ENCODE assay signal across 17 cellular contexts in the genomic region with DNA sequence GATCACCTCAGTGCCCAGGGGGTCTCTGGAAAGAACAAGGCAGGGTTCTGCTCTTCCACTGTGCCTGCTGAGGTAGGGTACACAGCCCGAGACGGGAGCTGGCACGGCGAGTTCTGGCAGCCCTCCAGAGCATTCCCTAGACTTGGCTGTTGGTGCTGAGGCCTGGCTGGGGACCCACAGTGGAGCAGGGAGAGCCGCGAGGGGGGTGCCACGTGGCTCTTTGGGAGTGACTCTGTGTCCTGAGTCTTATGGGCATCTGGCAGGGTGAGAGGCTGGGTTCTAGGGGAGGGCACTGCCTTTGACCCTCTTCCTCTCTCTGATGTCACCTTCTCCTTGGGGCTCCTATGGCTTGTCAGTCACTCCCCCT.
DNase-seq lines count a peak whose midpoint lies in the region; ATAC-seq and TF ChIP-seq lines count a peak whose summit lies in the region.
"Had no signal": no experiment of that assay in that cellular context is flagged by ENCODE, and none has a peak within 500 bp of the region (broad histone marks: within the 10 kb centered on the region; RNA-seq: fewer than 3 reads in every experiment).

No MANE protein-coding gene starts in this region.

- no peak overlapping the region for H3K4me2 ChIP-seq in GM23338
- H3K4me2 ChIP-seq: neural progenitor cell had no signal

- TF ChIP-seq CTCF in testis (IDR thresholded peaks at IDR 0.05) (no peak), GM23338 (conservative IDR thresholded peaks at IDR 0.05; ENCODE audit: low read depth in 2 of 2) (no peak)

- H3K4me1 Mint-ChIP-seq in GM23338, result peaks cover 15% of the 10 kb centered on the region; the same call in 2 of the 3 replicates
- no peaks in the 10 kb centered on the region for H3K4me1 Mint-ChIP-seq in stimulated activated naive B cell treated with anti-CD40 and anti-IgM and Interleukin-4, amounts not matched to agents 10 μg/mL and 1 μg/mL and 100 μg/mL, for 72 hours
- H3K4me1 Mint-ChIP-seq: IgD-negative memory B cell; memory B cell; stimulated activated effector memory CD8-positive, alpha-beta T cell treated with anti-CD3 and anti-CD28 coated beads, Interleukin-12 subunit alpha, Interleukin-12 subunit beta, amount 100 ng/mL, for 72 hours had no signal

- DNase-seq in MG63, result peak; percentile 16
- DNase-seq in cerebellar cortex (ENCODE audit: low spot score), result peak; percentile 56
- DNase-seq in midbrain (lab: John Stamatoyannopoulos, UW), result peak; percentile 65
- peak; percentile 53 for DNase-seq in testis
- no peak for DNase-seq in GM23338 (ENCODE audit: low spot score)
- DNase-seq in stimulated activated naive B cell treated with anti-CD40 and anti-IgM and Interleukin-4, amounts not matched to agents 10 μg/mL and 1 μg/mL and 100 μg/mL, for 72 hours, result no peak
- DNase-seq in RKO (ENCODE audit: low spot score), result no peak
- no peak for DNase-seq in effector CD8-positive, alpha-beta T cell (lab: John Stamatoyannopoulos, UW)
- DNase-seq: central memory CD4-positive, alpha-beta T cell; foreskin melanocyte; T-helper 9 cell had no signal

- H3K27me3 Mint-ChIP-seq in GM23338 (ENCODE audit: insufficient read depth, low read depth, poor library complexity), result peaks cover 2% of the 10 kb centered on the region
- H3K27me3 Mint-ChIP-seq in stimulated activated naive B cell treated with anti-CD40 and anti-IgM and Interleukin-4, amounts not matched to agents 10 μg/mL and 1 μg/mL and 100 μg/mL, for 72 hours, result peaks cover 0 to 7% of the 10 kb centered on the region in 2 donors

- H3K4me1 ChIP-seq in testis (no peaks in the 10 kb centered on the region), GM23338 (ENCODE audit: insufficient read depth) (peaks cover 16% of the 10 kb centered on the region)
- H3K4me1 ChIP-seq: SJSA1 had no signal

- 63 to 77% methylated on average over 3 to 7 of the region's 7 CpGs for WGBS in testis, 2 donors

- H3K79me2 ChIP-seq in GM23338 (replicated peaks; ENCODE audit: insufficient read depth), result no peaks in the 10 kb centered on the region

- H4K20me1 ChIP-seq in GM23338 (replicated peaks; ENCODE audit: insufficient read depth), result no peaks in the 10 kb centered on the region

- H3K9me3 Mint-ChIP-seq in GM23338, result peaks cover 10% of the 10 kb centered on the region
- no peaks in the 10 kb centered on the region for H3K9me3 Mint-ChIP-seq in stimulated activated naive B cell treated with anti-CD40 and anti-IgM and Interleukin-4, amounts not matched to agents 10 μg/mL and 1 μg/mL and 100 μg/mL, for 72 hours
- H3K9me3 Mint-ChIP-seq: activated naive CD4-positive, alpha-beta T cell treated with anti-CD3 and anti-CD28 coated beads, Interleukin-2, amount 50 U/mL, for 72 hours; neural progenitor cell; stimulated activated effector memory CD8-positive, alpha-beta T cell treated with anti-CD3 and anti-CD28 coated beads, Interleukin-12 subunit alpha, Interleukin-12 subunit beta, amount 100 ng/mL, for 72 hours had no signal

- H3K36me3 Mint-ChIP-seq in GM23338 (ENCODE audit: low read depth), result no peaks in the 10 kb centered on the region; the same call in 2 of the 3 replicates
- H3K36me3 Mint-ChIP-seq in stimulated activated naive B cell treated with anti-CD40 and anti-IgM and Interleukin-4, amounts not matched to agents 10 μg/mL and 1 μg/mL and 100 μg/mL, for 72 hours, result no peaks in the 10 kb centered on the region
- H3K36me3 Mint-ChIP-seq: activated naive CD4-positive, alpha-beta T cell treated with anti-CD3 and anti-CD28 coated beads, Interleukin-2, amount 50 U/mL, for 72 hours; IgD-negative memory B cell; memory B cell; neural progenitor cell; stimulated activated effector memory CD8-positive, alpha-beta T cell treated with anti-CD3 and anti-CD28 coated beads, Interleukin-12 subunit alpha, Interleukin-12 subunit beta, amount 100 ng/mL, for 72 hours had no signal

- ATAC-seq in GM23338, result no peak
- ATAC-seq in stimulated activated naive B cell treated with anti-CD40 and anti-IgM and Interleukin-4, amounts not matched to agents 10 μg/mL and 1 μg/mL and 100 μg/mL, for 72 hours (replicated peaks), result no peak
- ATAC-seq: activated naive CD4-positive, alpha-beta T cell treated with anti-CD3 and anti-CD28 coated beads, Interleukin-2, amount 50 U/mL, for 72 hours; stimulated activated effector memory CD8-positive, alpha-beta T cell treated with anti-CD3 and anti-CD28 coated beads, Interleukin-12 subunit alpha, Interleukin-12 subunit beta, amount 100 ng/mL, for 72 hours had no signal

- no peak overlapping the region for H3K27ac Mint-ChIP-seq in GM23338
- H3K27ac Mint-ChIP-seq in stimulated activated naive B cell treated with anti-CD40 and anti-IgM and Interleukin-4, amounts not matched to agents 10 μg/mL and 1 μg/mL and 100 μg/mL, for 72 hours, result no peak overlapping the region
- H3K27ac Mint-ChIP-seq: activated naive CD4-positive, alpha-beta T cell treated with anti-CD3 and anti-CD28 coated beads, Interleukin-2, amount 50 U/mL, for 72 hours; IgD-negative memory B cell; memory B cell; neural progenitor cell; stimulated activated effector memory CD8-positive, alpha-beta T cell treated with anti-CD3 and anti-CD28 coated beads, Interleukin-12 subunit alpha, Interleukin-12 subunit beta, amount 100 ng/mL, for 72 hours had no signal

- H3K36me3 ChIP-seq in MG63 (no peaks in the 10 kb centered on the region), testis (ENCODE audit: low read depth, missing control alignments) (no peaks in the 10 kb centered on the region), GM23338 (ENCODE audit: insufficient read depth) (no peaks in the 10 kb centered on the region)
- H3K36me3 ChIP-seq: neural progenitor cell, SJSA1 had no signal

- H3K27me3 ChIP-seq in MG63, result no peaks in the 10 kb centered on the region
- H3K27me3 ChIP-seq in testis, result no peaks in the 10 kb centered on the region
- no peaks in the 10 kb centered on the region for H3K27me3 ChIP-seq in GM23338 (ENCODE audit: insufficient read depth)
- H3K27me3 ChIP-seq: neural progenitor cell, SJSA1 had no signal

- no peak for TF ChIP-seq POLR2A in testis (IDR thresholded peaks at IDR 0.05)

- H3K27ac ChIP-seq in testis, result no peak overlapping the region
- H3K27ac ChIP-seq in GM23338 (ENCODE audit: low read depth), result no peak overlapping the region
- H3K27ac ChIP-seq: neural progenitor cell, SJSA1 had no signal

- no peaks in the 10 kb centered on the region for H3K9me3 ChIP-seq in MG63
- H3K9me3 ChIP-seq in testis, result no peaks in the 10 kb centered on the region
- H3K9me3 ChIP-seq: SJSA1 had no signal

- H3K4me3 Mint-ChIP-seq in GM23338, result no peak overlapping the region
- no peak overlapping the region for H3K4me3 Mint-ChIP-seq in stimulated activated naive B cell treated with anti-CD40 and anti-IgM and Interleukin-4, amounts not matched to agents 10 μg/mL and 1 μg/mL and 100 μg/mL, for 72 hours
- H3K4me3 Mint-ChIP-seq: IgD-negative memory B cell; memory B cell; neural progenitor cell; stimulated activated effector memory CD8-positive, alpha-beta T cell treated with anti-CD3 and anti-CD28 coated beads, Interleukin-12 subunit alpha, Interleukin-12 subunit beta, amount 100 ng/mL, for 72 hours had no signal

- H3K9me2 ChIP-seq in GM23338 (ENCODE audit: insufficient read depth), result no peaks in the 10 kb centered on the region

- no peak overlapping the region for H3K4me3 ChIP-seq in MG63
- no peak overlapping the region for H3K4me3 ChIP-seq in testis
- H3K4me3 ChIP-seq in GM23338, result no peak overlapping the region
- H3K4me3 ChIP-seq: neural progenitor cell, SJSA1 had no signal

- intact Hi-C loops in testis (cut with DNase I; ENCODE audit: low total_unique reads), result no loop called here

- no peaks in the 10 kb centered on the region for H3F3A ChIP-seq in GM23338 (replicated peaks; ENCODE audit: low read depth)

- H2AFZ ChIP-seq in GM23338, result no peak overlapping the region
- H2AFZ ChIP-seq: neural progenitor cell had no signal

TF ChIP-seq in GM23338, 12 proteins besides CTCF, POLR2A, EP300 and RAD21 (continues in another document):
- TF ChIP-seq ZNF331 (CRISPR knock-in tag; IDR thresholded peaks at IDR 0.05; ENCODE audit: low read depth) (no peak), CREB1 (CRISPR knock-in tag; IDR thresholded peaks at IDR 0.05; ENCODE audit: low read depth) (no peak), EZH2phosphoT487 (IDR thresholded peaks at IDR 0.05; ENCODE audit: unreplicated experiment) (no peak), STAT1 (IDR thresholded peaks at IDR 0.05; ENCODE audit: unreplicated experiment) (no peak), ZNF114 (CRISPR knock-in tag; IDR thresholded peaks at IDR 0.05) (no peak)
- TF ChIP-seq, protein P1, sequence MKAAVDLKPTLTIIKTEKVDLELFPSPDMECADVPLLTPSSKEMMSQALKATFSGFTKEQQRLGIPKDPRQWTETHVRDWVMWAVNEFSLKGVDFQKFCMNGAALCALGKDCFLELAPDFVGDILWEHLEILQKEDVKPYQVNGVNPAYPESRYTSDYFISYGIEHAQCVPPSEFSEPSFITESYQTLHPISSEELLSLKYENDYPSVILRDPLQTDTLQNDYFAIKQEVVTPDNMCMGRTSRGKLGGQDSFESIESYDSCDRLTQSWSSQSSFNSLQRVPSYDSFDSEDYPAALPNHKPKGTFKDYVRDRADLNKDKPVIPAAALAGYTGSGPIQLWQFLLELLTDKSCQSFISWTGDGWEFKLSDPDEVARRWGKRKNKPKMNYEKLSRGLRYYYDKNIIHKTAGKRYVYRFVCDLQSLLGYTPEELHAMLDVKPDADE (IDR thresholded peaks at IDR 0.05), result no peak
- TF ChIP-seq, protein P2, sequence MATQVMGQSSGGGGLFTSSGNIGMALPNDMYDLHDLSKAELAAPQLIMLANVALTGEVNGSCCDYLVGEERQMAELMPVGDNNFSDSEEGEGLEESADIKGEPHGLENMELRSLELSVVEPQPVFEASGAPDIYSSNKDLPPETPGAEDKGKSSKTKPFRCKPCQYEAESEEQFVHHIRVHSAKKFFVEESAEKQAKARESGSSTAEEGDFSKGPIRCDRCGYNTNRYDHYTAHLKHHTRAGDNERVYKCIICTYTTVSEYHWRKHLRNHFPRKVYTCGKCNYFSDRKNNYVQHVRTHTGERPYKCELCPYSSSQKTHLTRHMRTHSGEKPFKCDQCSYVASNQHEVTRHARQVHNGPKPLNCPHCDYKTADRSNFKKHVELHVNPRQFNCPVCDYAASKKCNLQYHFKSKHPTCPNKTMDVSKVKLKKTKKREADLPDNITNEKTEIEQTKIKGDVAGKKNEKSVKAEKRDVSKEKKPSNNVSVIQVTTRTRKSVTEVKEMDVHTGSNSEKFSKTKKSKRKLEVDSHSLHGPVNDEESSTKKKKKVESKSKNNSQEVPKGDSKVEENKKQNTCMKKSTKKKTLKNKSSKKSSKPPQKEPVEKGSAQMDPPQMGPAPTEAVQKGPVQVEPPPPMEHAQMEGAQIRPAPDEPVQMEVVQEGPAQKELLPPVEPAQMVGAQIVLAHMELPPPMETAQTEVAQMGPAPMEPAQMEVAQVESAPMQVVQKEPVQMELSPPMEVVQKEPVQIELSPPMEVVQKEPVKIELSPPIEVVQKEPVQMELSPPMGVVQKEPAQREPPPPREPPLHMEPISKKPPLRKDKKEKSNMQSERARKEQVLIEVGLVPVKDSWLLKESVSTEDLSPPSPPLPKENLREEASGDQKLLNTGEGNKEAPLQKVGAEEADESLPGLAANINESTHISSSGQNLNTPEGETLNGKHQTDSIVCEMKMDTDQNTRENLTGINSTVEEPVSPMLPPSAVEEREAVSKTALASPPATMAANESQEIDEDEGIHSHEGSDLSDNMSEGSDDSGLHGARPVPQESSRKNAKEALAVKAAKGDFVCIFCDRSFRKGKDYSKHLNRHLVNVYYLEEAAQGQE (IDR thresholded peaks at IDR 0.05; ENCODE audit: unreplicated experiment), result no peak

Comparison
In these comparisons a context has a peak if more than half of its experiments do, and no peak if none do; other contexts are left out.
1. DNase-seq: peak in MG63 (single experiment), cerebellar cortex (single experiment), midbrain (single experiment) and testis (single experiment); none in GM23338 (single experiment), stimulated activated naive B cell treated with anti-CD40 and anti-IgM and Interleukin-4, amounts not matched to agents 10 μg/mL and 1 μg/mL and 100 μg/mL, for 72 hours (single experiment), RKO (single experiment) and effector CD8-positive, alpha-beta T cell (single experiment).